18 cellular contexts compared by ENCODE assay signal in genomic region chr11:105022998-105023397, GRCh38. TPM values are rescaled to one million over a fixed set of nuclear protein-coding genes. Genes with fewer than 3 reads are reported as not detected.
DNase-seq lines count a peak whose midpoint lies in the region; ATAC-seq, FAIRE-seq and TF ChIP-seq lines count a peak whose summit lies in the region.
"Had no signal": no experiment of that assay in that cellular context is flagged by ENCODE, and none has a peak within 500 bp of the region (broad histone marks: within the 10 kb centered on the region; RNA-seq: fewer than 3 reads in every experiment).

CASP5 (minus strand) TSS chr11:105023168; CDS start chr11:105023136, 32 bp downstream.

- no peak for TF ChIP-seq POLR2A in H54 (IDR thresholded peaks at IDR 0.05; ENCODE audit: low read depth, low read length)

- peak; percentile 13 for DNase-seq in AG10803 (ENCODE audit: low read depth)
- peak; percentile 45 for DNase-seq in GF-D8 (lab: John Stamatoyannopoulos, UW)
- peak; percentile 68 for DNase-seq in SKM-1 (lab: John Stamatoyannopoulos, UW; ENCODE audit: unreplicated experiment)
- no peak for DNase-seq in left lung
- no peak for DNase-seq in H54 (ENCODE audit: insufficient read length, low spot score)
- DNase-seq in UCSD-AML1 (lab: John Stamatoyannopoulos, UW; ENCODE audit: unreplicated experiment) = no peak
- DNase-seq: activated naive CD8-positive, alpha-beta T cell treated with anti-CD3 and anti-CD28 coated beads, Interleukin-2, amount 50 U/mL, for 24 hours; HFFc6; midbrain; NCI-H1694; NCI-H69; SHP77; stimulated activated CD4-positive, alpha-beta T cell treated with anti-CD3 and anti-CD28 coated beads, Interleukin-2, amount 100 ng/mL, for 24 hours; uterus had no signal

- H3K4me1 ChIP-seq in left lung = peaks cover 0 to 21% of the 10 kb centered on the region in 2 donors
- H3K4me1 ChIP-seq: prostate gland, uterus had no signal

- TF ChIP-seq CTCF in AG10803 (conservative IDR thresholded peaks at IDR 0.05; ENCODE audit: low read length) = no peak
- TF ChIP-seq CTCF in left lung (IDR thresholded peaks at IDR 0.05) = no peak

- peak; percentile 60 for ATAC-seq in left lung
- ATAC-seq in HG03159 (IDR thresholded peaks at IDR 0.05; ENCODE audit: unreplicated experiment) = no peak
- ATAC-seq in activated CD4-positive, CD25-positive, alpha-beta regulatory T cell treated with anti-CD3 and anti-CD28 coated beads, Interleukin-2, amount 50 U/mL, for 24 hours = no peak
- ATAC-seq: activated naive CD8-positive, alpha-beta T cell treated with anti-CD3 and anti-CD28 coated beads, Interleukin-2, amount 50 U/mL, for 24 hours had no signal

- no peak within 1 kb of the TSS for H3K4me3 ChIP-seq in AG10803 (ENCODE audit: low read length)
- H3K4me3 ChIP-seq in left lung = peak within 1 kb of the TSS in 1 of 2 donors; percentile 11
- H3K4me3 ChIP-seq: prostate gland, uterus had no signal

- no peak for FAIRE-seq in H54 (lab: Jason Lieb, UNC)

- intact Hi-C loops in left lung (cut with DNase I) = no loop called here

- no peaks in the 10 kb centered on the region for H3K27me3 ChIP-seq in left lung
- H3K27me3 ChIP-seq: uterus had no signal

- peak within 1 kb of the TSS in 1 of 2 donors; percentile 69 for H3K27ac ChIP-seq in left lung
- H3K27ac ChIP-seq: prostate gland, uterus, VCaP had no signal

- peaks cover 0 to 3% of the 10 kb centered on the region in 2 donors for H3K9me3 ChIP-seq in left lung
- H3K9me3 ChIP-seq: prostate gland, uterus had no signal

- H3K36me3 ChIP-seq in left lung = peaks cover 0 to 39% of the 10 kb centered on the region in 2 donors
- H3K36me3 ChIP-seq: prostate gland, uterus had no signal

RNA-seq across cellular contexts. Expression of gene CASP5, which starts in this region (rescaled TPM):
- 1 to 10 TPM in 1 of 2 donors, under 1 TPM in 1; 0.50 to 3.3 TPM for total RNA-seq in left lung
- total RNA-seq: HFFc6, prostate gland, uterus had no signal

Comparison
In these comparisons a context has a peak if more than half of its experiments do, and no peak if none do; other contexts are left out.
1. DNase-seq: peak in AG10803 (single experiment), GF-D8 (single experiment) and SKM-1 (single experiment); none in left lung (0 of 2), H54 (single experiment) and UCSD-AML1 (single experiment).